In genomic region chr11:132037961-132038360, GRCh38 we compare ENCODE assay signal across 18 cellular contexts.
"Had no signal": no experiment of that assay in that cellular context is flagged by ENCODE, and none has a peak within 500 bp of the region (broad histone marks: within the 10 kb centered on the region; RNA-seq: fewer than 3 reads in every experiment).

No MANE protein-coding gene starts in this region.

- H3K4me3 Mint-ChIP-seq: activated B cell treated with CpG ODN at 0.5 μM for 24 hours; activated CD4-positive, alpha-beta memory T cell treated with anti-CD3 and anti-CD28 coated beads for 36 hours; activated naive CD8-positive, alpha-beta T cell; dendritic cell treated with granulocyte-macrophage colony-stimulating factor and Interleukin-4, amounts not matched to agents 40 ng/mL and 50 ng/mL, for 4 days; nephron; T-helper 2 cell treated with Interferon-gamma antibody and Interleukin-4, amounts not matched to agents 5 μg/mL and 100 μg/mL, for 36 hours had no signal

- H3K27ac ChIP-seq: cardiac muscle cell, left lung, spleen had no signal

- H3K9me3 Mint-ChIP-seq: activated B cell treated with CpG ODN at 0.5 μM for 24 hours; activated CD4-positive, alpha-beta memory T cell treated with anti-CD3 and anti-CD28 coated beads for 36 hours; dendritic cell treated with granulocyte-macrophage colony-stimulating factor and Interleukin-4, amounts not matched to agents 40 ng/mL and 50 ng/mL, for 4 days; nephron; T-helper 2 cell treated with Interferon-gamma antibody and Interleukin-4, amounts not matched to agents 5 μg/mL and 100 μg/mL, for 36 hours had no signal

- H3K9me3 ChIP-seq: left lung, spleen had no signal

- H3K27me3 Mint-ChIP-seq: activated B cell treated with CpG ODN at 0.5 μM for 24 hours; activated CD4-positive, alpha-beta memory T cell treated with anti-CD3 and anti-CD28 coated beads for 36 hours; dendritic cell treated with granulocyte-macrophage colony-stimulating factor and Interleukin-4, amounts not matched to agents 40 ng/mL and 50 ng/mL, for 4 days had no signal

- H3K36me3 Mint-ChIP-seq: activated CD4-positive, alpha-beta memory T cell treated with anti-CD3 and anti-CD28 coated beads for 36 hours; activated naive CD8-positive, alpha-beta T cell had no signal

- H3K36me3 ChIP-seq: cardiac muscle cell, left lung, spleen had no signal

- DNase-seq: activated B cell treated with CpG ODN at 0.5 μM for 24 hours; activated CD4-positive, alpha-beta memory T cell treated with anti-CD3 and anti-CD28 coated beads for 36 hours; activated CD4-positive, alpha-beta T cell treated with anti-CD3 and anti-CD28 coated beads for 4 hours; activated T-cell treated with anti-CD3 and anti-CD28 coated beads for 4 hours; effector CD8-positive, alpha-beta T cell; glutamatergic neuron; hippocampal formation; left lung; midbrain; nucleus accumbens; posterior cingulate gyrus; spleen; stimulated activated naive CD4-positive, alpha-beta T cell had no signal

- H3K27ac Mint-ChIP-seq: activated B cell treated with CpG ODN at 0.5 μM for 24 hours; activated CD4-positive, alpha-beta memory T cell treated with anti-CD3 and anti-CD28 coated beads for 36 hours; activated naive CD8-positive, alpha-beta T cell; T-helper 2 cell treated with Interferon-gamma antibody and Interleukin-4, amounts not matched to agents 5 μg/mL and 100 μg/mL, for 36 hours had no signal

- H3K4me1 ChIP-seq: left lung, spleen had no signal

- ATAC-seq: left lung had no signal

- H3K27me3 ChIP-seq: left lung, spleen had no signal

- H3K4me1 Mint-ChIP-seq: activated B cell treated with CpG ODN at 0.5 μM for 24 hours had no signal

- H3K4me3 ChIP-seq: cardiac muscle cell, left lung, spleen had no signal
